8 cellular contexts compared by ENCODE assay signal in genomic region chr2:200585730-200586643, GRCh38. TPM values are rescaled to one million over a fixed set of nuclear protein-coding genes. Genes with fewer than 3 reads are reported as not detected.
DNase-seq lines count a peak whose midpoint lies in the region; ATAC-seq, FAIRE-seq and TF ChIP-seq lines count a peak whose summit lies in the region.

TSS of gene AOX1 (plus strand) at chr2:200586014. CDS start at chr2:200586109, 95 bp downstream.

- H3K27ac ChIP-seq in dorsolateral prefrontal cortex (peak within 1 kb of the TSS in 12 of 59 donors; percentile 12 to 68 (median 58)), HepG2 (ENCODE audit: extremely low read length, insufficient read depth, low read length) (peak within 1 kb of the TSS; percentile 39)

- peaks cover 0 to 7% (median 0%) of the 10 kb centered on the region in 45 donors for H3K27me3 ChIP-seq in dorsolateral prefrontal cortex
- H3K27me3 ChIP-seq in HepG2 (ENCODE audit: control insufficient read depth in 1 of 2, insufficient read depth in 2 of 2, low read length in 2 of 2) = no peaks in the 10 kb centered on the region; a peak in 1 of 5 replicates

- no peaks in the 10 kb centered on the region for H4K20me1 ChIP-seq in HepG2 (ENCODE audit: insufficient read depth, low read length)

- TF ChIP-seq CTCF in dorsolateral prefrontal cortex (IDR thresholded peaks at IDR 0.05 in 54 of 56, conservative IDR thresholded peaks at IDR 0.05 in 2 of 56; ENCODE audit: low read depth in 1 of 56, partially characterized antibody in 56 of 56) (peak in 19 of 56 donors; percentile 7 to 44 (median 22)), HepG2 (CRISPR knock-in tag; IDR thresholded peaks at IDR 0.05) (peak; percentile 71)

- intact Hi-C loops in dorsolateral prefrontal cortex (cut with DNase I) = loop anchor here in 1 of 2 donors (5.0 kb wide), 2 partner anchors 74 to 116 kb away; partner anchors contain the start of gene KCTD18
- intact Hi-C loops in HepG2 (cut with micrococcal nuclease; ENCODE audit: unreplicated experiment) = loop anchor here (1.0 to 5.0 kb wide), 3 partner anchors 8 to 41 kb away; no protein-coding TSS in a partner anchor

- H3K27ac Mint-ChIP-seq in T-helper 17 cell = no peak within 1 kb of the TSS

- peak within 1 kb of the TSS; percentile 97 for H3K4me2 ChIP-seq in HepG2 (ENCODE audit: low read depth, low read length)

- H3K36me3 Mint-ChIP-seq in T-helper 17 cell (ENCODE audit: low read depth) = peaks cover 3% of the 10 kb centered on the region

- ATAC-seq in T-helper 17 cell (peak; percentile 58), HepG2 (peak; percentile 93)

- peak within 1 kb of the TSS; percentile 91 for H2AFZ ChIP-seq in HepG2 (ENCODE audit: low read length)

- peak within 1 kb of the TSS; percentile 84 for H3K4me3 Mint-ChIP-seq in T-helper 17 cell

- TF ChIP-seq POLR2A in HepG2 (IDR thresholded peaks at IDR 0.05; ENCODE audit: insufficient read depth in 1 of 2, low read depth in 2 of 2, low read length in 2 of 2) = peak; percentile 51 to 60

- H3K4me1 Mint-ChIP-seq in T-helper 17 cell = peaks cover 7% of the 10 kb centered on the region

- H3K79me2 ChIP-seq in HepG2 (ENCODE audit: insufficient read depth, low read length) = no peaks in the 10 kb centered on the region

- H3K27me3 Mint-ChIP-seq in T-helper 17 cell = peaks cover 10% of the 10 kb centered on the region

- CTCF ChIA-PET in HepG2 (lab: Yijun Ruan, JAX; ENCODE audit: low intra/inter-chr PET ratio, low total read pairs) = interaction anchor here (0.6 to 2.1 kb wide), 2 partner anchors 117 to 612 kb away, joined by 3 to 7 read pairs; no protein-coding TSS in a partner anchor

- POLR2A ChIA-PET in HepG2 (lab: Yijun Ruan, JAX) = interaction anchor here (0.6 to 4.6 kb wide), 24 partner anchors 10 to 303 kb away, joined by 3 to 73 read pairs (median 6); partner anchors contain the start of genes CLK1, KCTD18, NIF3L1 and PPIL3

- H3K9me3 ChIP-seq in T-helper 17 cell (ENCODE audit: control insufficient read depth, low read length, poor library complexity, severe bottlenecking) (no peaks in the 10 kb centered on the region), HepG2 (ENCODE audit: low read length) (no peaks in the 10 kb centered on the region)

- WGBS in HepG2 (ENCODE audit: low lambda C conversion rate) = 20% methylated on average over 34 of the region's 62 CpGs

- peak within 1 kb of the TSS; percentile 30 to 84 (median 66) for H3K4me3 ChIP-seq in dorsolateral prefrontal cortex
- peak within 1 kb of the TSS; percentile 56 to 76 (median 57) for H3K4me3 ChIP-seq in HepG2 (replicated peaks in 1 of 3; ENCODE audit: insufficient read depth in 1 of 3, low read depth in 2 of 3, low read length in 3 of 3)

- peak; percentile 73 for TF ChIP-seq RAD21 in HepG2 (CRISPR knock-in tag; IDR thresholded peaks at IDR 0.05)

- no peaks in the 10 kb centered on the region for H3K36me3 ChIP-seq in HepG2 (replicated peaks in 1 of 2; ENCODE audit: control insufficient read depth in 1 of 2, insufficient read depth in 2 of 2, low read length in 2 of 2)

- in situ Hi-C loops in HepG2 (cut with HindIII; ENCODE audit: extremely low pct_ligation_motif_present, low pct_unique_long_range_greater_than_20kb) = loop anchor here (5.0 kb wide), 1 partner anchor 71 kb away; no protein-coding TSS in a partner anchor

- peak within 1 kb of the TSS; percentile 46 for H3K9ac ChIP-seq in HepG2 (ENCODE audit: insufficient read depth, low read depth, low read length)

- no peak for TF ChIP-seq EP300 in HepG2 (IDR thresholded peaks at IDR 0.05; ENCODE audit: low read depth in 2 of 2, low read length in 2 of 2)
- no peak for TF ChIP-seq EP300 in HepG2 (CRISPR knock-in tag; IDR thresholded peaks at IDR 0.05; ENCODE audit: borderline replicate concordance)

- H3K4me1 ChIP-seq in HepG2 (ENCODE audit: insufficient read depth, low read length) = peaks cover 37% of the 10 kb centered on the region

- peak; percentile 34 for FAIRE-seq in HepG2 (lab: Jason Lieb, UNC)

- TSS peak; percentile 56 for BruUV-seq in HepG2 (replicated peaks; lab: Mats Ljungman, UMichigan)

- peak; percentile 20 for DNase-seq in stimulated activated CD4-positive, alpha-beta T cell treated with anti-CD3 and anti-CD28 coated beads, Interleukin-4, amount 100 ng/mL, for 1 hour
- no peak for DNase-seq in stimulated activated CD4-positive, alpha-beta T cell treated with anti-CD3 and anti-CD28 coated beads, Interleukin-2, amount 100 ng/mL, for 48 hours
- DNase-seq in T-helper 17 cell = peak in 1 of 3 donors; percentile 8
- DNase-seq in dorsolateral prefrontal cortex = peak in 7 of 10 donors; percentile 15 to 50 (median 25)
- DNase-seq in HepG2 (ENCODE audit: low spot score) = peak; percentile 70
- DNase-seq in stimulated activated CD8-positive, alpha-beta memory T cell treated with anti-CD3 and anti-CD28 coated beads, Interleukin-4, amount 100 ng/mL, for 48 hours = peak; percentile 31
- DNase-seq in GM19240 (ENCODE audit: insufficient read length, low spot score) = no peak
- no peak for DNase-seq in NCI-H2081 treated with DMSO at 0.1 percent for 48 hours (lab: John Stamatoyannopoulos, UW)

TF ChIP-seq in HepG2, 621 proteins besides CTCF, POLR2A, EP300 and RAD21 (continues in another document):
- TF ChIP-seq ZNF260 (CRISPR knock-in tag; IDR thresholded peaks at IDR 0.05; ENCODE audit: borderline replicate concordance, low read depth) (no peak), ZSCAN30 (CRISPR knock-in tag; IDR thresholded peaks at IDR 0.05) (peak; percentile 38; the same call in 1 of the 2 replicates), CBX5 (CRISPR knock-in tag; IDR thresholded peaks at IDR 0.05; ENCODE audit: borderline replicate concordance) (peak; percentile 59; the same call in 1 of the 2 replicates), DR1 (CRISPR knock-in tag; IDR thresholded peaks at IDR 0.05) (no peak), ZSCAN29 (CRISPR knock-in tag; conservative IDR thresholded peaks at IDR 0.05) (peak; percentile 72; the same call in 1 of the 2 replicates), ZNF431 (CRISPR knock-in tag; IDR thresholded peaks at IDR 0.05; ENCODE audit: borderline replicate concordance, low read depth) (0 out of 2 replicates have a peak, but pooled peaks have one; percentile 51), GABPB1 (CRISPR knock-in tag; IDR thresholded peaks at IDR 0.05) (peak; percentile 79)

RNA-seq across cellular contexts. Expression of gene AOX1, which starts in this region (rescaled TPM):
- total RNA-seq in T-helper 17 cell (not detected), dorsolateral prefrontal cortex (1 to 10 TPM in 104 of 120 experiments, under 1 TPM in 16; 0.39 to 8.4 (median 1.9) TPM), HepG2 (2016; rRNA removed; fragmentation: Illumina TruSeq; extraction: Trizol) (18.0 and 27.5 TPM in 2 replicates)
- 2.9 and 3.1 TPM in 2 replicates for total RNA-seq in HepG2 (2016; cell fraction: cytosol; rRNA removed; fragmentation: Illumina TruSeq; extraction: Trizol; ENCODE audit: low read depth)
- total RNA-seq in HepG2 (2016; cell fraction: insoluble cytoplasmic fraction; rRNA removed; fragmentation: Illumina TruSeq; extraction: Trizol) = 16.9 and 27.1 TPM in 2 replicates
- 5.6 and 7.9 TPM in 2 replicates for total RNA-seq in HepG2 (2016; cell fraction: membrane; rRNA removed; fragmentation: Illumina TruSeq; extraction: Trizol)
- total RNA-seq in HepG2 (2016; cell fraction: nucleus; rRNA removed; fragmentation: Illumina TruSeq; extraction: Trizol) = 11.2 and 11.3 TPM in 2 replicates
- 9.2 and 18.9 TPM in 2 replicates for polyA plus RNA-seq in HepG2 (2011; rRNA removed)
- polyA plus RNA-seq in HepG2 (2011; cell fraction: cytosol; rRNA removed) = 9.0 and 14.2 TPM in 2 replicates
- 6.6 and 14.0 TPM in 2 replicates for polyA plus RNA-seq in HepG2 (2011; cell fraction: nucleus; rRNA removed)
- 12.6 and 15.2 TPM in 2 replicates for polyA plus RNA-seq in HepG2 (2012)
- 0.95 and 1.1 TPM in 2 replicates for polyA plus RNA-seq in HepG2 (2016; cell fraction: cytosol; fragmentation: Illumina TruSeq; extraction: Trizol; ENCODE audit: low read depth)
- 21.2 and 21.7 TPM in 2 replicates for polyA plus RNA-seq in HepG2 (2016; cell fraction: insoluble cytoplasmic fraction; fragmentation: Illumina TruSeq; extraction: Trizol; ENCODE audit: low read depth)
- polyA plus RNA-seq in HepG2 (2016; cell fraction: membrane; fragmentation: Illumina TruSeq; extraction: Trizol; ENCODE audit: low read depth) = 2.7 and 3.3 TPM in 2 replicates
- polyA plus RNA-seq in HepG2 (2016; cell fraction: nucleus; fragmentation: Illumina TruSeq; extraction: Trizol; ENCODE audit: insufficient read depth, low read depth) = 8.2 and 9.7 TPM in 2 replicates
- polyA minus RNA-seq in HepG2 (2011; rRNA and poly(A)+ RNA removed; ENCODE audit: low replicate concordance) = 9.0 and 94.3 TPM in 2 replicates
- polyA minus RNA-seq in HepG2 (2011; cell fraction: cytosol; rRNA and poly(A)+ RNA removed) = 16.3 and 44.6 TPM in 2 replicates
- polyA minus RNA-seq in HepG2 (2011; cell fraction: nucleus; rRNA and poly(A)+ RNA removed) = 6.7 and 17.2 TPM in 2 replicates

Comparison
In these comparisons a context has a peak if more than half of its experiments do, and no peak if none do; other contexts are left out.
1. DNase-seq: peak in stimulated activated CD4-positive, alpha-beta T cell treated with anti-CD3 and anti-CD28 coated beads, Interleukin-4, amount 100 ng/mL, for 1 hour (single experiment), dorsolateral prefrontal cortex (7 of 10), HepG2 (single experiment) and stimulated activated CD8-positive, alpha-beta memory T cell treated with anti-CD3 and anti-CD28 coated beads, Interleukin-4, amount 100 ng/mL, for 48 hours (single experiment); none in stimulated activated CD4-positive, alpha-beta T cell treated with anti-CD3 and anti-CD28 coated beads, Interleukin-2, amount 100 ng/mL, for 48 hours (0 of 2), GM19240 (single experiment) and NCI-H2081 treated with DMSO at 0.1 percent for 48 hours (single experiment).
2. Peak in ATAC-seq in T-helper 17 cell; RNA of the gene not detected or under 1 TPM.